ENCODE assay signal across 20 cellular contexts in genomic region chr16:2464333-2464732, GRCh38. TPM values are rescaled to one million over a fixed set of nuclear protein-coding genes. Genes with fewer than 3 reads are reported as not detected.
DNase-seq lines count a peak whose midpoint lies in the region; ATAC-seq and TF ChIP-seq lines count a peak whose summit lies in the region.
"Had no signal": no experiment of that assay in that cellular context is flagged by ENCODE, and none has a peak within 500 bp of the region (broad histone marks: within the 10 kb centered on the region; RNA-seq: fewer than 3 reads in every experiment).

No MANE protein-coding gene starts in this region.

- CTCF ChIA-PET in WTC11 (lab: Charles Lee): interaction anchor here (0.6 to 0.7 kb wide), 2 partner anchors 69 to 81 kb away, joined by 3 to 4 read pairs; no protein-coding TSS in a partner anchor

- DNase-seq in activated T-cell treated with anti-CD3 and anti-CD28 coated beads, Interleukin-2, amount 50 U/mL, for 24 hours: no peak
- DNase-seq in activated T-cell treated with anti-CD3 and anti-CD28 coated beads for 4 hours: no peak
- peak; percentile 76 for DNase-seq in NCI-H2171 treated with DMSO at 0.1 percent for 48 hours (lab: John Stamatoyannopoulos, UW)
- DNase-seq in WTC11 (ENCODE audit: low spot score): no peak
- no peak for DNase-seq in nucleus accumbens (lab: John Stamatoyannopoulos, UW)
- DNase-seq in activated CD4-positive, alpha-beta T cell treated with anti-CD3 and anti-CD28 coated beads for 4 hours: no peak
- DNase-seq in OCI-M2 (lab: John Stamatoyannopoulos, UW; ENCODE audit: unreplicated experiment): no peak
- DNase-seq: DMS79 treated with DMSO at 0.1 percent for 48 hours; GOT3; Karpas-422; MV-4-11; NCI-H1694; NCI-H2081 treated with DMSO at 0.1 percent for 48 hours; NCI-H446 treated with DMSO at 0.1 percent for 48 hours; NCI-H526 treated with DMSO at 0.1 percent for 48 hours; NK-92 treated with Interleukin-12 subunit alpha and Interleukin-12 subunit beta, amount 100 ng/mL, for 24 hours; Right ventricle myocardium superior had no signal

- H3K27ac Mint-ChIP-seq in activated T-cell treated with anti-CD3 and anti-CD28 coated beads, Interleukin-2, amount 50 U/mL, for 24 hours: peak overlapping the region; percentile 40
- no peak overlapping the region; the same call in 1 of the 2 replicates for H3K27ac Mint-ChIP-seq in WTC11
- H3K27ac Mint-ChIP-seq: T-helper 1 cell treated with Interleukin-12 subunit alpha and Interleukin-12 subunit beta and Interleukin-4 antibody, amounts not matched to agents 30 μg/mL and 1 μg/mL, for 36 hours had no signal

- H3K36me3 Mint-ChIP-seq in activated T-cell treated with anti-CD3 and anti-CD28 coated beads, Interleukin-2, amount 50 U/mL, for 24 hours (ENCODE audit: low read depth): peaks cover 21% of the 10 kb centered on the region
- H3K36me3 Mint-ChIP-seq in WTC11: peaks cover 6% of the 10 kb centered on the region; the same call in 1 of the 2 replicates
- H3K36me3 Mint-ChIP-seq: IgD-negative memory B cell had no signal

- peaks cover 20% of the 10 kb centered on the region for H3K27me3 Mint-ChIP-seq in activated T-cell treated with anti-CD3 and anti-CD28 coated beads, Interleukin-2, amount 50 U/mL, for 24 hours
- H3K27me3 Mint-ChIP-seq in WTC11 (ENCODE audit: low read depth): peaks cover 5% of the 10 kb centered on the region

- no peak for ATAC-seq in WTC11
- ATAC-seq in GM21619 (IDR thresholded peaks at IDR 0.05; ENCODE audit: unreplicated experiment): no peak

- H3K9me3 Mint-ChIP-seq in activated T-cell treated with anti-CD3 and anti-CD28 coated beads, Interleukin-2, amount 50 U/mL, for 24 hours: no peaks in the 10 kb centered on the region
- H3K9me3 Mint-ChIP-seq in WTC11: no peaks in the 10 kb centered on the region
- H3K9me3 Mint-ChIP-seq: IgD-negative memory B cell; T-helper 1 cell treated with Interleukin-12 subunit alpha and Interleukin-12 subunit beta and Interleukin-4 antibody, amounts not matched to agents 30 μg/mL and 1 μg/mL, for 36 hours had no signal

- no peak for TF ChIP-seq CTCF in WTC11 (IDR thresholded peaks at IDR 0.05)

- H3K4me3 Mint-ChIP-seq in activated T-cell treated with anti-CD3 and anti-CD28 coated beads, Interleukin-2, amount 50 U/mL, for 24 hours: no peak overlapping the region
- no peak overlapping the region for H3K4me3 Mint-ChIP-seq in WTC11
- H3K4me3 Mint-ChIP-seq: T-helper 1 cell treated with Interleukin-12 subunit alpha and Interleukin-12 subunit beta and Interleukin-4 antibody, amounts not matched to agents 30 μg/mL and 1 μg/mL, for 36 hours had no signal

- POLR2A ChIA-PET in WTC11 (lab: Charles Lee): no interaction called here

- peaks cover 20% of the 10 kb centered on the region for H3K4me1 Mint-ChIP-seq in activated T-cell treated with anti-CD3 and anti-CD28 coated beads, Interleukin-2, amount 50 U/mL, for 24 hours (ENCODE audit: low read depth)
- H3K4me1 Mint-ChIP-seq in WTC11: peaks cover 6% of the 10 kb centered on the region

TF ChIP-seq in WTC11, 78 proteins besides CTCF, POLR2A, EP300 and RAD21:
- TF ChIP-seq ZNF281 (CRISPR knock-in tag; IDR thresholded peaks at IDR 0.05) (no peak), ESRRA (CRISPR knock-in tag; IDR thresholded peaks at IDR 0.05; ENCODE audit: borderline replicate concordance) (no peak), EMX1 (CRISPR knock-in tag; IDR thresholded peaks at IDR 0.05) (no peak), OVOL2 (CRISPR knock-in tag; IDR thresholded peaks at IDR 0.05; ENCODE audit: borderline replicate concordance) (no peak), ZNF416 (CRISPR knock-in tag; IDR thresholded peaks at IDR 0.05) (no peak), IRF2 (CRISPR knock-in tag; IDR thresholded peaks at IDR 0.05; ENCODE audit: borderline replicate concordance, low read depth) (0 out of 2 replicates have a peak, but pooled peaks have one; percentile 15)

RNA-seq across cellular contexts. Expression of gene TEDC2, which starts 4.4 kb away (rescaled TPM):
- total RNA-seq in WTC11 (2021): 51.7 to 61.6 TPM (median 51.9 TPM) in 3 replicates

RNA-seq across cellular contexts. Expression of gene NTN3, which starts 6.8 kb away (rescaled TPM):
- total RNA-seq in WTC11 (2021): 0.82 to 0.92 TPM (median 0.89 TPM) in 3 replicates

RNA-seq across cellular contexts. Expression of gene TBC1D24, which starts 10.6 kb away (rescaled TPM):
- total RNA-seq in WTC11 (2021): 17.3 to 21.0 TPM (median 17.8 TPM) in 3 replicates

RNA-seq across cellular contexts. Expression of gene CCNF, which starts 35.1 kb away (rescaled TPM):
- total RNA-seq in WTC11 (2021): 53.5 to 65.7 TPM (median 54.7 TPM) in 3 replicates

RNA-seq across cellular contexts. Expression of gene ATP6V0C, which starts 49.4 kb away (rescaled TPM):
- total RNA-seq in WTC11 (2021): 193 to 212 TPM (median 193 TPM) in 3 replicates
